ENCODE assay signal across 8 cellular contexts in genomic region chr12:109951751-109952150, GRCh38. TPM values are rescaled to one million over a fixed set of nuclear protein-coding genes. Genes with fewer than 3 reads are reported as not detected.
DNase-seq lines count a peak whose midpoint lies in the region; ATAC-seq and TF ChIP-seq lines count a peak whose summit lies in the region.

No MANE protein-coding gene starts in this region.

- no peak overlapping the region for H2AK5ac ChIP-seq in H9 (ENCODE audit: insufficient read length, low read length)

- H2AFZ ChIP-seq in H9 (ENCODE audit: low read length), result no peak overlapping the region

- peaks cover 9 to 56% (median 37%) of the 10 kb centered on the region in 3 experiments; a peak in 6 of 7 replicates for H3K36me3 Mint-ChIP-seq in H9 (ENCODE audit: insufficient read depth in 1 of 3, low read depth in 3 of 3)

- no peak overlapping the region for H3K9ac ChIP-seq in H9 (ENCODE audit: extremely low read depth, insufficient read length, low read length)
- peak overlapping the region; percentile 83 for H3K9ac ChIP-seq in skeletal muscle satellite cell (ENCODE audit: low read depth, low read length)

- H3K27me3 Mint-ChIP-seq in H9 (ENCODE audit: low read depth), result no peaks in the 10 kb centered on the region

- peaks cover 3% of the 10 kb centered on the region; the same call in 1 of the 2 replicates for H3K4me1 ChIP-seq in H9 (ENCODE audit: insufficient read depth, low read length)
- H3K4me1 ChIP-seq in heart left ventricle, result peaks cover 0 to 67% (median 54%) of the 10 kb centered on the region in 12 donors
- H3K4me1 ChIP-seq in skeletal muscle satellite cell (ENCODE audit: control insufficient read depth, insufficient read depth, low read length), result peaks cover 64% of the 10 kb centered on the region

- H3K9me3 Mint-ChIP-seq in H9, result no peaks in the 10 kb centered on the region

- peaks cover 19 to 23% of the 10 kb centered on the region in 2 experiments for H3K4me1 Mint-ChIP-seq in H9

- 0 out of 2 replicates have a peak overlapping the region, but pooled peaks have one; percentile 4 for H3K4me3 ChIP-seq in WI38 (ENCODE audit: low read depth, low read length)
- H3K4me3 ChIP-seq in heart left ventricle, result no peak overlapping the region
- H3K4me3 ChIP-seq in skeletal muscle satellite cell (ENCODE audit: low read length), result peak overlapping the region; percentile 48

- no peak for TF ChIP-seq POLR2A in heart left ventricle (IDR thresholded peaks at IDR 0.05)

- H3K79me1 ChIP-seq in H9 (ENCODE audit: insufficient read depth, low read depth, low read length, poor library complexity, severe bottlenecking), result no peaks in the 10 kb centered on the region

- H3K4ac ChIP-seq in H9 (ENCODE audit: low read depth, low read length), result no peak overlapping the region

- H3K27me3 ChIP-seq in H9 (ENCODE audit: insufficient read depth, low read length), result no peaks in the 10 kb centered on the region
- H3K27me3 ChIP-seq in heart left ventricle, result no peaks in the 10 kb centered on the region
- no peaks in the 10 kb centered on the region for H3K27me3 ChIP-seq in skeletal muscle satellite cell (ENCODE audit: control insufficient read depth, insufficient read depth, low read length)

- peaks cover 4% of the 10 kb centered on the region for H4K20me1 ChIP-seq in H9 (ENCODE audit: control insufficient read depth, insufficient read depth, insufficient read length)

- no peaks in the 10 kb centered on the region for H3K79me2 ChIP-seq in H9 (ENCODE audit: insufficient read depth, low read length)

- H4K5ac ChIP-seq in H9 (ENCODE audit: insufficient read length, low read depth, low read length), result no peak overlapping the region

- intact Hi-C loops in heart left ventricle (cut with DNase I), result no loop called here

- H2BK20ac ChIP-seq in H9 (ENCODE audit: low read depth, low read length, poor library complexity, severe bottlenecking), result no peak overlapping the region

- H3K27ac ChIP-seq in H9 (ENCODE audit: insufficient read length, low read depth, low read length) (no peak overlapping the region), heart left ventricle (peak overlapping the region; percentile 31 to 84 (median 76))

- peak overlapping the region in 1 of 3 experiments; percentile 30; a peak in 3 of 7 replicates for H3K27ac Mint-ChIP-seq in H9

- no peak overlapping the region for H3K23ac ChIP-seq in H9 (ENCODE audit: insufficient read length, low read depth, low read length)

- H4K91ac ChIP-seq in H9 (ENCODE audit: insufficient read length, low read depth, low read length), result no peak overlapping the region

- H3K4me2 ChIP-seq in H9 (ENCODE audit: insufficient read depth, insufficient read length, low read length), result no peak overlapping the region
- H3K4me2 ChIP-seq in skeletal muscle satellite cell (ENCODE audit: low read length), result peak overlapping the region; percentile 74

- H3K9me3 ChIP-seq in H9 (ENCODE audit: control insufficient read depth, low read depth, low read length), result no peaks in the 10 kb centered on the region
- H3K9me3 ChIP-seq in heart left ventricle, result no peaks in the 10 kb centered on the region
- no peaks in the 10 kb centered on the region for H3K9me3 ChIP-seq in skeletal muscle satellite cell (replicated peaks; ENCODE audit: low read length)

- DNase-seq in H9 (peak; percentile 61), heart left ventricle (peak; percentile 37 to 73 (median 60)), DMS153 (lab: John Stamatoyannopoulos, UW) (no peak), AG08395 (ENCODE audit: low spot score) (no peak), foreskin melanocyte (no peak)

- peak in 3 of 4 donors; percentile 55 to 67 (median 63) for ATAC-seq in heart left ventricle
- no peak for ATAC-seq in GM18870 (IDR thresholded peaks at IDR 0.05; ENCODE audit: unreplicated experiment)

- H3T11ph ChIP-seq in H9 (ENCODE audit: low read length), result no peak overlapping the region

- H2BK15ac ChIP-seq in H9 (ENCODE audit: low read depth, low read length), result no peak overlapping the region

- no peak overlapping the region for H2BK12ac ChIP-seq in H9 (ENCODE audit: insufficient read length, low read depth, low read length)

- no peaks in the 10 kb centered on the region for H3K23me2 ChIP-seq in H9 (ENCODE audit: insufficient read length, low read depth, low read length, poor library complexity, severe bottlenecking)

- H2BK120ac ChIP-seq in H9 (ENCODE audit: low read depth, low read length, poor library complexity, severe bottlenecking), result no peak overlapping the region

- no peak overlapping the region for H4K8ac ChIP-seq in H9 (replicated peaks; ENCODE audit: insufficient read length, low read depth, low read length)

- peaks cover 0 to 99% (median 91%) of the 10 kb centered on the region in 9 donors for H3K36me3 ChIP-seq in heart left ventricle
- peaks cover 34% of the 10 kb centered on the region for H3K36me3 ChIP-seq in skeletal muscle satellite cell (ENCODE audit: insufficient read depth, low read length)

- H2BK5ac ChIP-seq in H9 (ENCODE audit: insufficient read length, low read length), result no peak overlapping the region

- H3K18ac ChIP-seq in H9 (ENCODE audit: insufficient read length, low read depth, low read length), result no peak overlapping the region

- no peak for TF ChIP-seq CTCF in H9 (conservative IDR thresholded peaks at IDR 0.05)
- TF ChIP-seq CTCF in WI38 (IDR thresholded peaks at IDR 0.05; ENCODE audit: low read depth, low read length), result no peak
- TF ChIP-seq CTCF in heart left ventricle (IDR thresholded peaks at IDR 0.05), result peak in 2 of 12 donors; percentile 10 to 12

- no peak overlapping the region for H3K4me3 Mint-ChIP-seq in H9

- H3K14ac ChIP-seq in H9 (ENCODE audit: insufficient read depth, low read length), result no peak overlapping the region

- no CpG with 5 or more reads among the region's 7 CpGs for WGBS in H9 (ENCODE audit: extremely low coverage, insufficient read length, low lambda C conversion rate)
- 49 to 59% (median 56%) methylated on average over 7 of the region's 7 CpGs for WGBS in heart left ventricle, 4 donors

- H3K56ac ChIP-seq in H9 (ENCODE audit: insufficient read length, low read depth, low read length), result no peak overlapping the region

RNA-seq across cellular contexts. Expression of gene GIT2, which starts 44.4 kb away (rescaled TPM):
- 25.0 and 27.0 TPM in 2 replicates for total RNA-seq in H9 (2021)
- 10 to 100 TPM; 28.5 to 56.7 (median 41.7) TPM for total RNA-seq in heart left ventricle
- polyA plus RNA-seq in heart left ventricle, result 10 to 100 TPM; 17.4 to 33.9 TPM
- 26.1 and 35.6 TPM in 2 replicates for total RNA-seq in skeletal muscle satellite cell (2012; rRNA removed)

RNA-seq across cellular contexts. Expression of gene ANKRD13A, which starts 47.5 kb away (rescaled TPM):
- total RNA-seq in H9 (2021) (18.0 and 19.1 TPM in 2 replicates), heart left ventricle (10 to 100 TPM; 16.0 to 80.6 (median 24.4) TPM)
- polyA plus RNA-seq in heart left ventricle, result 10 to 100 TPM in 1 of 2 donors, 1 to 10 TPM in 1; 8.4 to 47.4 TPM
- 31.7 and 58.1 TPM in 2 replicates for total RNA-seq in skeletal muscle satellite cell (2012; rRNA removed)

RNA-seq across cellular contexts. Expression of gene TCHP, which starts 51.7 kb away (rescaled TPM):
- total RNA-seq in H9 (2021), result 12.6 and 13.3 TPM in 2 replicates
- 10 to 100 TPM in 4 of 9 donors, 1 to 10 TPM in 5; 7.4 to 11.7 (median 8.9) TPM for total RNA-seq in heart left ventricle
- 10 to 100 TPM; 10.1 to 10.6 TPM for polyA plus RNA-seq in heart left ventricle
- total RNA-seq in skeletal muscle satellite cell (2012; rRNA removed), result 6.1 and 7.9 TPM in 2 replicates

Comparison
In these comparisons a context has a peak if more than half of its experiments do, and no peak if none do; other contexts are left out.
1. DNase-seq: peak in H9 (single experiment) and heart left ventricle (5 of 5); none in DMS153 (single experiment), AG08395 (single experiment) and foreskin melanocyte (single experiment).
2. H3K4me3 ChIP-seq: peak in WI38 (single experiment) and skeletal muscle satellite cell (single experiment); none in heart left ventricle (0 of 12).